In genomic region chr3:146498002-146498736, GRCh38 we compare ENCODE assay signal across 1 cellular context.
TF ChIP-seq lines count a peak whose summit lies in the region.

No MANE protein-coding gene starts in this region.

TF ChIP-seq in K562, 482 proteins besides CTCF, POLR2A, EP300 and RAD21:
- TF ChIP-seq, protein P1, sequence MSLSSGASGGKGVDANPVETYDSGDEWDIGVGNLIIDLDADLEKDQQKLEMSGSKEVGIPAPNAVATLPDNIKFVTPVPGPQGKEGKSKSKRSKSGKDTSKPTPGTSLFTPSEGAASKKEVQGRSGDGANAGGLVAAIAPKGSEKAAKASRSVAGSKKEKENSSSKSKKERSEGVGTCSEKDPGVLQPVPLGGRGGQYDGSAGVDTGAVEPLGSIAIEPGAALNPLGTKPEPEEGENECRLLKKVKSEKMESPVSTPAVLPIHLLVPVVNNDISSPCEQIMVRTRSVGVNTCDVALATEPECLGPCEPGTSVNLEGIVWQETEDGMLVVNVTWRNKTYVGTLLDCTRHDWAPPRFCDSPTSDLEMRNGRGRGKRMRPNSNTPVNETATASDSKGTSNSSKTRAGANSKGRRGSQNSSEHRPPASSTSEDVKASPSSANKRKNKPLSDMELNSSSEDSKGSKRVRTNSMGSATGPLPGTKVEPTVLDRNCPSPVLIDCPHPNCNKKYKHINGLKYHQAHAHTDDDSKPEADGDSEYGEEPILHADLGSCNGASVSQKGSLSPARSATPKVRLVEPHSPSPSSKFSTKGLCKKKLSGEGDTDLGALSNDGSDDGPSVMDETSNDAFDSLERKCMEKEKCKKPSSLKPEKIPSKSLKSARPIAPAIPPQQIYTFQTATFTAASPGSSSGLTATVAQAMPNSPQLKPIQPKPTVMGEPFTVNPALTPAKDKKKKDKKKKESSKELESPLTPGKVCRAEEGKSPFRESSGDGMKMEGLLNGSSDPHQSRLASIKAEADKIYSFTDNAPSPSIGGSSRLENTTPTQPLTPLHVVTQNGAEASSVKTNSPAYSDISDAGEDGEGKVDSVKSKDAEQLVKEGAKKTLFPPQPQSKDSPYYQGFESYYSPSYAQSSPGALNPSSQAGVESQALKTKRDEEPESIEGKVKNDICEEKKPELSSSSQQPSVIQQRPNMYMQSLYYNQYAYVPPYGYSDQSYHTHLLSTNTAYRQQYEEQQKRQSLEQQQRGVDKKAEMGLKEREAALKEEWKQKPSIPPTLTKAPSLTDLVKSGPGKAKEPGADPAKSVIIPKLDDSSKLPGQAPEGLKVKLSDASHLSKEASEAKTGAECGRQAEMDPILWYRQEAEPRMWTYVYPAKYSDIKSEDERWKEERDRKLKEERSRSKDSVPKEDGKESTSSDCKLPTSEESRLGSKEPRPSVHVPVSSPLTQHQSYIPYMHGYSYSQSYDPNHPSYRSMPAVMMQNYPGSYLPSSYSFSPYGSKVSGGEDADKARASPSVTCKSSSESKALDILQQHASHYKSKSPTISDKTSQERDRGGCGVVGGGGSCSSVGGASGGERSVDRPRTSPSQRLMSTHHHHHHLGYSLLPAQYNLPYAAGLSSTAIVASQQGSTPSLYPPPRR (CRISPR knock-in tag; IDR thresholded peaks at IDR 0.05; ENCODE audit: borderline replicate concordance): no peak
- TF ChIP-seq MIER1 (IDR thresholded peaks at IDR 0.05; ENCODE audit: low read depth) (no peak), HEY1 (CRISPR knock-in tag; IDR thresholded peaks at IDR 0.05; ENCODE audit: borderline replicate concordance) (no peak), PTBP1 (IDR thresholded peaks at IDR 0.05; ENCODE audit: low read depth, low read length) (no peak), MYBL2 (IDR thresholded peaks at IDR 0.05; ENCODE audit: low read depth) (no peak), MYBL2 (CRISPR knock-in tag; IDR thresholded peaks at IDR 0.05; ENCODE audit: borderline replicate concordance) (no peak), ZFP91 (CRISPR knock-in tag; IDR thresholded peaks at IDR 0.05) (no peak), SMARCE1 (IDR thresholded peaks at IDR 0.05) (no peak), NR1H2 (CRISPR knock-in tag; IDR thresholded peaks at IDR 0.05) (no peak), NFYB (IDR thresholded peaks at IDR 0.05; ENCODE audit: extremely low read depth, insufficient read length) (peak; percentile 81), ZNF134 (CRISPR knock-in tag; conservative IDR thresholded peaks at IDR 0.05) (no peak), KAT8 (IDR thresholded peaks at IDR 0.05; ENCODE audit: low read depth) (no peak), ERF (CRISPR knock-in tag; IDR thresholded peaks at IDR 0.05) (no peak), CCNT2 (IDR thresholded peaks at IDR 0.05; ENCODE audit: borderline replicate concordance, extremely low read depth, insufficient read length, low read depth, low read length) (no peak), ELF4 (CRISPR knock-in tag; IDR thresholded peaks at IDR 0.05) (no peak), RBM25 (IDR thresholded peaks at IDR 0.05; ENCODE audit: low read depth, low read length, severe bottlenecking) (peak; percentile 25)
